ENCODE assay signal across 8 cellular contexts in the genomic region with DNA sequence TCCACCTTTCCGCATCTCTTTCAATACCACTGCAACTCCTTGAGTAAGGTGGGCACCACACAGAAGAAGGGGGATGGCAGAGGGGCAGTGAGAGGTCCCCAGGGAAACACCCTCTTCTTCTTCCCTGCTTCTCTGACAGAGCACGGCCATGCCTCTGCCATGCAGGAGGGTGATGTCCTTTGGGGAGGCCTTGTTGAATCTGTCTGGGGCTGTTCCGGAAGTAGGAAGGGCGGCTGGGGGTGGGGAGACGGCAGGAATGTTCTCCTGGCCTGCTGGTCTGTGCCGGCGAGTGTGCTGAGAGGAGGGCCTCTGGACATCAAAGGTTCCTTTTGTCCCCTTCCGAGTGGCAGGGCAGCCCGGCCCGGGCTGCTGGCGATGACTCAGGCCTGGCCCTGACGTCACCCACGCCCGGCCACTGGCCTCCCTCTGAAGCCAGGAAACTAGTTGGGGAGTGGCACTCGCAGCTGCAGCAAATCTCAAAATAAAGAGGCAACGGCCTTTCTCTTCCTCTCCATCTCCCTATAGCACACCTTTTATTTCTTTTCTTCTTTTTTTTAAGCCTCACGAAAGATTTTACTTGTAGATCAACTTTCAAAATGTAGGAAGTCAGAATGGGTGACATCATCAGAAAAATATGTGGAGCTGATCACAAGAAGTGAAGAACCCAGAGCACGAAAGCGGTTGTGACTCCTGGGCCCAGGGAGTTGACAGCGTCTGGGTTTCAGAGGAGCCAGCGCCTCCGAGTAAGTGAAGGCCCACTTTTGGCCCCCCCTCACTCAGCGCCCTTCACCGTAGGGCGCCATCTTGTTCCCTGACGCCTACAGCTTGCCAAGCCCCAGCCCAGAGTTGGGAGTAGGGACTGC. TPM values are rescaled to one million over a fixed set of nuclear protein-coding genes. Genes with fewer than 3 reads are reported as not detected.
DNase-seq lines count a peak whose midpoint lies in the region; ATAC-seq and TF ChIP-seq lines count a peak whose summit lies in the region.

TSS of gene ZBTB38 (plus strand) at position 443 of the 863 bp plus-strand sequence. CDS start 73,885 bp downstream, outside the sequence.

- H3K27me3 ChIP-seq in CD4-positive, alpha-beta T cell (ENCODE audit: control insufficient read depth, insufficient read depth, low read length), result no peaks in the 10 kb centered on the region
- no peaks in the 10 kb centered on the region for H3K27me3 ChIP-seq in neuron (ENCODE audit: insufficient read depth, low read length)

- no peaks in the 10 kb centered on the region for H3K36me3 Mint-ChIP-seq in CD4-positive, alpha-beta T cell (ENCODE audit: low read depth)
- H3K36me3 Mint-ChIP-seq in activated T-helper 17 cell treated with anti-CD3 and anti-CD28 coated beads, Interleukin-2, amount 50 U/mL, for 72 hours (ENCODE audit: low read depth), result no peaks in the 10 kb centered on the region
- no peaks in the 10 kb centered on the region for H3K36me3 Mint-ChIP-seq in glutamatergic neuron (ENCODE audit: unreplicated experiment)

- DNase-seq in CD4-positive, alpha-beta T cell, result no peak
- peak; percentile 100 for DNase-seq in HT1080 (ENCODE audit: low read depth)
- peak; percentile 30 for DNase-seq in glutamatergic neuron
- DNase-seq in stimulated activated CD4-positive, alpha-beta T cell treated with anti-CD3 and anti-CD28 coated beads, Interleukin-12 subunit alpha, Interleukin-12 subunit beta, amount 100 ng/mL, for 4 hours, result no peak
- no peak for DNase-seq in NCI-H1436 treated with DMSO at 0.1 percent for 48 hours (lab: John Stamatoyannopoulos, UW)
- no peak for DNase-seq in NCI-H1092 (lab: John Stamatoyannopoulos, UW)

- CTCF ChIA-PET in CD4-positive, alpha-beta T cell (lab: Charles Lee), result interaction anchor here (0.6 to 1.7 kb wide), 2 partner anchors 73 to 84 kb away, joined by 3 to 5 read pairs; no protein-coding TSS in a partner anchor

- H3K4me3 Mint-ChIP-seq in CD4-positive, alpha-beta T cell, result no peak within 1 kb of the TSS
- no peak within 1 kb of the TSS for H3K4me3 Mint-ChIP-seq in activated T-helper 17 cell treated with anti-CD3 and anti-CD28 coated beads, Interleukin-2, amount 50 U/mL, for 72 hours
- H3K4me3 Mint-ChIP-seq in glutamatergic neuron (ENCODE audit: unreplicated experiment), result peak within 1 kb of the TSS; percentile 3

- H3K4me3 ChIP-seq in neuron (ENCODE audit: low read length), result peak within 1 kb of the TSS; percentile 37

- TF ChIP-seq CTCF in CD4-positive, alpha-beta T cell (IDR thresholded peaks at IDR 0.05), result no peak
- TF ChIP-seq CTCF in glutamatergic neuron (IDR thresholded peaks at IDR 0.05; ENCODE audit: partially characterized antibody, unreplicated experiment), result no peak

- POLR2A ChIA-PET in CD4-positive, alpha-beta T cell (lab: Charles Lee), result no interaction called here

- H3K9me3 Mint-ChIP-seq in CD4-positive, alpha-beta T cell, result no peaks in the 10 kb centered on the region
- H3K9me3 Mint-ChIP-seq in activated T-helper 17 cell treated with anti-CD3 and anti-CD28 coated beads, Interleukin-2, amount 50 U/mL, for 72 hours, result no peaks in the 10 kb centered on the region
- H3K9me3 Mint-ChIP-seq in glutamatergic neuron (ENCODE audit: unreplicated experiment), result peaks cover 3% of the 10 kb centered on the region

- peak within 1 kb of the TSS; percentile 78 for H2AFZ ChIP-seq in neuron (ENCODE audit: low read depth, low read length)

- H3K27me3 Mint-ChIP-seq in CD4-positive, alpha-beta T cell, result no peaks in the 10 kb centered on the region
- no peaks in the 10 kb centered on the region for H3K27me3 Mint-ChIP-seq in activated T-helper 17 cell treated with anti-CD3 and anti-CD28 coated beads, Interleukin-2, amount 50 U/mL, for 72 hours
- peaks cover 2% of the 10 kb centered on the region for H3K27me3 Mint-ChIP-seq in glutamatergic neuron (ENCODE audit: unreplicated experiment)

- ATAC-seq in CD4-positive, alpha-beta T cell (ENCODE audit: poor library complexity), result no peak
- no peak for ATAC-seq in activated T-helper 17 cell treated with anti-CD3 and anti-CD28 coated beads, Interleukin-2, amount 50 U/mL, for 72 hours (replicated peaks)

- peaks cover 26% of the 10 kb centered on the region for H3K4me1 ChIP-seq in neuron (ENCODE audit: insufficient read depth, low read length)

- H3K27ac ChIP-seq in CD4-positive, alpha-beta T cell (ENCODE audit: low read depth, low read length), result no peak within 1 kb of the TSS

- intact Hi-C loops in CD4-positive, alpha-beta T cell (cut with DNase I, micrococcal nuclease), result loop anchor here in 1 of 2 experiments (2.0 to 5.0 kb wide), 2 partner anchors 56 to 85 kb away; no protein-coding TSS in a partner anchor

- no peaks in the 10 kb centered on the region for H3K9me3 ChIP-seq in CD4-positive, alpha-beta T cell (ENCODE audit: control insufficient read depth, low read length)
- no peaks in the 10 kb centered on the region for H3K9me3 ChIP-seq in neuron (ENCODE audit: low read length)

- H3K4me1 Mint-ChIP-seq in CD4-positive, alpha-beta T cell (ENCODE audit: low read depth), result peaks cover 8% of the 10 kb centered on the region
- H3K4me1 Mint-ChIP-seq in activated T-helper 17 cell treated with anti-CD3 and anti-CD28 coated beads, Interleukin-2, amount 50 U/mL, for 72 hours, result peaks cover 26% of the 10 kb centered on the region
- peaks cover 11% of the 10 kb centered on the region for H3K4me1 Mint-ChIP-seq in glutamatergic neuron (ENCODE audit: low read depth, unreplicated experiment)

- H3K27ac Mint-ChIP-seq in CD4-positive, alpha-beta T cell, result no peak within 1 kb of the TSS
- peak within 1 kb of the TSS; percentile 70 for H3K27ac Mint-ChIP-seq in activated T-helper 17 cell treated with anti-CD3 and anti-CD28 coated beads, Interleukin-2, amount 50 U/mL, for 72 hours
- H3K27ac Mint-ChIP-seq in glutamatergic neuron (ENCODE audit: unreplicated experiment), result peak within 1 kb of the TSS; percentile 67

- no peaks in the 10 kb centered on the region for H3K36me3 ChIP-seq in neuron (ENCODE audit: insufficient read depth, low read length)

RNA-seq across cellular contexts. Expression of gene ZBTB38, which starts in this region (rescaled TPM):
- total RNA-seq in CD4-positive, alpha-beta T cell, result 10 to 100 TPM; 21.8 to 22.0 TPM
- total RNA-seq in HT1080 (2014; rRNA removed; shearing (Covaris generic)), result 225 and 266 TPM in 2 replicates
- 155 and 233 TPM in 2 replicates for polyA plus RNA-seq in HT1080 (2015; cell fraction: cytosol; rRNA removed)
- 268 and 276 TPM in 2 replicates for polyA plus RNA-seq in HT1080 (2015; cell fraction: nucleus; rRNA removed)
- total RNA-seq in activated T-helper 17 cell treated with anti-CD3 and anti-CD28 coated beads, Interleukin-2, amount 50 U/mL, for 72 hours, result 10 to 100 TPM; 33.3 to 45.6 TPM
- total RNA-seq in glutamatergic neuron (ENCODE audit: unreplicated experiment), result 9.3 TPM

Comparison
In these comparisons a context has a peak if more than half of its experiments do, and no peak if none do; other contexts are left out.
1. DNase-seq: peak in HT1080 (single experiment) and glutamatergic neuron (single experiment); none in CD4-positive, alpha-beta T cell (0 of 10), stimulated activated CD4-positive, alpha-beta T cell treated with anti-CD3 and anti-CD28 coated beads, Interleukin-12 subunit alpha, Interleukin-12 subunit beta, amount 100 ng/mL, for 4 hours (single experiment), NCI-H1436 treated with DMSO at 0.1 percent for 48 hours (single experiment) and NCI-H1092 (single experiment).